25 cellular contexts compared by ENCODE assay signal in the genomic region with DNA sequence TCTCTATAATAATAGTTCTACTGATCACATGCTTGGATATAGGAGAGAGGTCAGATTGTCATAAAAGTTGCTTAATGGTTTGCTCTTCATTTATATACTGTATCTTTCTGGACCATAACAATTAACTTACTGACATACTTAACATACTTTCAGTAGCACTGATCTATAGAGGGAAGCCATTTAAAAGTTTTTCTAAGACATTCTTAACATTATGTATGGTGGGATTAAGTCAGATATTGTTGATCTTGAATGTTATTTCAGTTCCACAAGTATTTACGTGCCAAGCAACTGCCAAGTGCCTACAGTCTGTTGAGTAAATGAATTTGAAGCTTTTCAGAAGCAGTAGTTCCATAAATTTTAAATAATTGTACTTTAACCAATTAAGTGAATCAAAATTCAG.
A peak's percentile ranks its signal among the peaks of the same experiment; 100 is the strongest.
DNase-seq lines count a peak whose midpoint lies in the region; ATAC-seq, FAIRE-seq and TF ChIP-seq lines count a peak whose summit lies in the region.
"Had no signal": no experiment of that assay in that cellular context is flagged by ENCODE, and none has a peak within 500 bp of the region (broad histone marks: within the 10 kb centered on the region; RNA-seq: fewer than 3 reads in every experiment).

No MANE protein-coding gene starts in this region.

- H3K27ac ChIP-seq in SK-N-SH (ENCODE audit: low read depth in 2 of 2, low read length in 1 of 2) (no peak overlapping the region), brain microvascular endothelial cell (no peak overlapping the region), mesenchymal stem cell (ENCODE audit: low read length, poor library complexity, severe bottlenecking) (no peak overlapping the region), small intestine (ENCODE audit: low read depth in 1 of 2, low read length in 1 of 2) (no peak overlapping the region), neural progenitor cell (no peak overlapping the region)
- H3K27ac ChIP-seq: 22Rv1; BLaER1 treated with 17β-estradiol and CSF1 and Interleukin-3, amounts not matched to agents 10 nM and 100 nM had no signal

- H3K4me3 ChIP-seq in SK-N-SH (ENCODE audit: low read depth in 2 of 2, low read length in 1 of 2) (no peak overlapping the region), brain microvascular endothelial cell (ENCODE audit: low read depth, low read length) (no peak overlapping the region), mesenchymal stem cell (ENCODE audit: insufficient read depth in 1 of 2, low read depth in 1 of 2, low read length in 2 of 2) (no peak overlapping the region), small intestine (ENCODE audit: low read depth in 1 of 2, low read length in 2 of 2) (no peak overlapping the region), neural progenitor cell (no peak overlapping the region), lower leg skin (ENCODE audit: low read depth, poor library complexity, severe bottlenecking) (no peak overlapping the region)
- H3K4me3 ChIP-seq: BLaER1 treated with 17β-estradiol and CSF1 and Interleukin-3, amounts not matched to agents 10 nM and 100 nM; MG63 had no signal

- H3K79me2 ChIP-seq in SK-N-SH (ENCODE audit: insufficient read depth) (no peaks in the 10 kb centered on the region), neural progenitor cell (ENCODE audit: low read depth) (no peaks in the 10 kb centered on the region)

- no peak for ATAC-seq in SK-N-SH treated with all-trans-retinoic acid at 6 μM for 48 hours
- ATAC-seq: CD8-positive, alpha-beta T cell had no signal

- FAIRE-seq in small intestine (lab: Jason Lieb, UNC) = no peak
- FAIRE-seq: GM18507 had no signal

- no peak overlapping the region for H2BK5ac ChIP-seq in mesenchymal stem cell (ENCODE audit: low read depth, low read length, poor library complexity, severe bottlenecking)

- no peak overlapping the region for H3K14ac ChIP-seq in mesenchymal stem cell (ENCODE audit: low read length in 2 of 2)

- no peaks in the 10 kb centered on the region for H3K9me3 Mint-ChIP-seq in neural progenitor cell
- H3K9me3 Mint-ChIP-seq: CD8-positive, alpha-beta T cell; HFFc6 had no signal

- in situ Hi-C loops in brain microvascular endothelial cell (cut with HindIII; ENCODE audit: low pct_ligation_motif_present, low sequenced_read_pairs) = no loop called here

- H3K4me1 Mint-ChIP-seq in neural progenitor cell = no peaks in the 10 kb centered on the region

- H3K36me3 ChIP-seq in SK-N-SH (replicated peaks in 1 of 2; ENCODE audit: control insufficient read depth in 1 of 2, insufficient read depth in 2 of 2, low read length in 1 of 2) (peaks cover 26 to 41% of the 10 kb centered on the region in 2 experiments), brain microvascular endothelial cell (replicated peaks) (peaks cover 8% of the 10 kb centered on the region), mesenchymal stem cell (ENCODE audit: control insufficient read depth in 1 of 2, insufficient read depth in 2 of 2, low read depth in 1 of 2, low read length in 2 of 2) (peaks cover 8 to 89% of the 10 kb centered on the region in 2 experiments), small intestine (ENCODE audit: control insufficient read depth in 2 of 2, insufficient read depth in 2 of 2, low read length in 2 of 2) (peaks cover 2 to 19% of the 10 kb centered on the region in 2 donors), neural progenitor cell (no peaks in the 10 kb centered on the region)

- H3K4me2 ChIP-seq in SK-N-SH (no peak overlapping the region), mesenchymal stem cell (ENCODE audit: low read length, poor library complexity, severe bottlenecking) (no peak overlapping the region), neural progenitor cell (no peak overlapping the region)
- H3K4me2 ChIP-seq: BLaER1 treated with 17β-estradiol and CSF1 and Interleukin-3, amounts not matched to agents 10 nM and 100 nM had no signal

- no peak for TF ChIP-seq POLR2A in lower leg skin (IDR thresholded peaks at IDR 0.05)

- no peak overlapping the region for H3K4ac ChIP-seq in mesenchymal stem cell (ENCODE audit: low read depth in 1 of 2, low read length in 2 of 2)

- no peak overlapping the region for H2BK120ac ChIP-seq in mesenchymal stem cell (ENCODE audit: low read depth, low read length)

- no peak overlapping the region for H3K4me3 Mint-ChIP-seq in neural progenitor cell
- H3K4me3 Mint-ChIP-seq: CD8-positive, alpha-beta T cell; HFFc6 had no signal

- no peak overlapping the region for H3K18ac ChIP-seq in mesenchymal stem cell (ENCODE audit: low read depth in 1 of 2, low read length in 2 of 2)

- no peak overlapping the region for H3K23ac ChIP-seq in mesenchymal stem cell (ENCODE audit: low read length in 2 of 2)

- H4K8ac ChIP-seq in mesenchymal stem cell (ENCODE audit: low read length) = no peak overlapping the region

- H3F3A ChIP-seq in SK-N-SH (replicated peaks; ENCODE audit: insufficient read depth) (no peaks in the 10 kb centered on the region), neural progenitor cell (ENCODE audit: low read depth) (no peaks in the 10 kb centered on the region)

- no peaks in the 10 kb centered on the region for H3K4me1 ChIP-seq in SK-N-SH (ENCODE audit: control insufficient read depth in 1 of 2, insufficient read depth in 2 of 2, low read depth in 1 of 2, low read length in 1 of 2)
- H3K4me1 ChIP-seq in mesenchymal stem cell (ENCODE audit: control insufficient read depth, insufficient read depth, low read depth, low read length) = no peaks in the 10 kb centered on the region
- H3K4me1 ChIP-seq in small intestine (ENCODE audit: control insufficient read depth in 2 of 2, insufficient read depth in 1 of 2, low read depth in 1 of 2, low read length in 1 of 2) = no peaks in the 10 kb centered on the region
- H3K4me1 ChIP-seq in neural progenitor cell = no peaks in the 10 kb centered on the region
- H3K4me1 ChIP-seq: BLaER1 treated with 17β-estradiol and CSF1 and Interleukin-3, amounts not matched to agents 10 nM and 100 nM had no signal

- no peak overlapping the region for H4K91ac ChIP-seq in mesenchymal stem cell (ENCODE audit: low read length)

- no peak for TF ChIP-seq CTCF in SK-N-SH (IDR thresholded peaks at IDR 0.05)
- no peak for TF ChIP-seq CTCF in brain microvascular endothelial cell (IDR thresholded peaks at IDR 0.05; ENCODE audit: low read depth, low read length, missing control alignments)
- TF ChIP-seq CTCF in neural progenitor cell (IDR thresholded peaks at IDR 0.05) = no peak
- TF ChIP-seq CTCF in lower leg skin (IDR thresholded peaks at IDR 0.05) = no peak

- no peak overlapping the region for H2AFZ ChIP-seq in SK-N-SH (ENCODE audit: low read depth)
- no peak overlapping the region for H2AFZ ChIP-seq in mesenchymal stem cell (ENCODE audit: low read depth, low read length)
- no peak overlapping the region for H2AFZ ChIP-seq in neural progenitor cell (replicated peaks)

- CTCF ChIA-PET in SK-N-SH (lab: Yijun Ruan, JAX) = interaction anchor here (1.4 kb wide), 1 partner anchor 10 kb away, joined by 3 read pairs; no protein-coding TSS in a partner anchor

- WGBS in SK-N-SH (ENCODE audit: low lambda C conversion rate) = 94% methylated on average over 1 of the region's 1 CpG
- no CpG with 5 or more reads among the region's 1 CpG for WGBS in mesenchymal stem cell
- 89 to 97% (median 97%) methylated on average over 1 of the region's 1 CpG for WGBS in small intestine, 3 donors
- WGBS in lower leg skin, 2 donors = 93% methylated on average over 1 of the region's 1 CpG

- peaks cover 12% of the 10 kb centered on the region for H3K36me3 Mint-ChIP-seq in neural progenitor cell

- H4K20me1 ChIP-seq in SK-N-SH (ENCODE audit: insufficient read depth) (no peaks in the 10 kb centered on the region), neural progenitor cell (ENCODE audit: low read depth) (no peaks in the 10 kb centered on the region)

- H3K9ac ChIP-seq in SK-N-SH (no peak overlapping the region), mesenchymal stem cell (ENCODE audit: low read length) (no peak overlapping the region), neural progenitor cell (no peak overlapping the region)
- H3K9ac ChIP-seq: BLaER1 treated with 17β-estradiol and CSF1 and Interleukin-3, amounts not matched to agents 10 nM and 100 nM had no signal

- no peaks in the 10 kb centered on the region for H3K9me3 ChIP-seq in SK-N-SH
- H3K9me3 ChIP-seq in mesenchymal stem cell (ENCODE audit: control insufficient read depth, low read length) = no peaks in the 10 kb centered on the region
- no peaks in the 10 kb centered on the region for H3K9me3 ChIP-seq in small intestine (ENCODE audit: control insufficient read depth, low read depth)
- no peaks in the 10 kb centered on the region for H3K9me3 ChIP-seq in neural progenitor cell (ENCODE audit: low read depth)
- H3K9me3 ChIP-seq: BLaER1 treated with 17β-estradiol and CSF1 and Interleukin-3, amounts not matched to agents 10 nM and 100 nM; MG63 had no signal

- no peak overlapping the region for H2BK15ac ChIP-seq in mesenchymal stem cell (ENCODE audit: low read depth, poor library complexity, severe bottlenecking)

- intact Hi-C loops in lower leg skin (cut with DNase I; ENCODE audit: low total_unique reads) = no loop called here

- no peak overlapping the region for H3K27ac Mint-ChIP-seq in neural progenitor cell
- H3K27ac Mint-ChIP-seq: CD8-positive, alpha-beta T cell; HFFc6 had no signal

- H2BK12ac ChIP-seq in mesenchymal stem cell (ENCODE audit: low read length in 2 of 2) = no peak overlapping the region

- TF ChIP-seq EP300 in SK-N-SH (IDR thresholded peaks at IDR 0.05; ENCODE audit: borderline replicate concordance in 1 of 2, low read depth in 1 of 2, low read length in 1 of 2) = no peak

- peaks cover 6% of the 10 kb centered on the region for H3K79me1 ChIP-seq in mesenchymal stem cell (replicated peaks; ENCODE audit: low read length, poor library complexity, severe bottlenecking)

- H3K27me3 ChIP-seq in SK-N-SH (ENCODE audit: insufficient read depth) = no peaks in the 10 kb centered on the region
- H3K27me3 ChIP-seq in brain microvascular endothelial cell (replicated peaks) = no peaks in the 10 kb centered on the region
- H3K27me3 ChIP-seq in mesenchymal stem cell (ENCODE audit: control insufficient read depth in 1 of 2, insufficient read depth in 1 of 2, low read length in 2 of 2) = no peaks in the 10 kb centered on the region
- no peaks in the 10 kb centered on the region for H3K27me3 ChIP-seq in small intestine (ENCODE audit: control insufficient read depth in 2 of 2, insufficient read depth in 2 of 2, low read length in 2 of 2)
- no peaks in the 10 kb centered on the region for H3K27me3 ChIP-seq in neural progenitor cell
- H3K27me3 ChIP-seq: BLaER1 treated with 17β-estradiol and CSF1 and Interleukin-3, amounts not matched to agents 10 nM and 100 nM; MG63 had no signal

- POLR2A ChIA-PET in SK-N-SH (lab: Yijun Ruan, JAX) = no interaction called here

- H2AK5ac ChIP-seq in mesenchymal stem cell (ENCODE audit: low read length, severe bottlenecking) = no peak overlapping the region

- peaks cover 2% of the 10 kb centered on the region for H3K27me3 Mint-ChIP-seq in neural progenitor cell (ENCODE audit: insufficient read depth, low read depth)

- H3K9me2 ChIP-seq in SK-N-SH = no peaks in the 10 kb centered on the region

- no peak for TF ChIP-seq RAD21 in SK-N-SH (IDR thresholded peaks at IDR 0.05; ENCODE audit: low read length)

- DNase-seq in SK-N-SH = no peak
- DNase-seq in brain microvascular endothelial cell = peak; percentile 20
- DNase-seq in mesenchymal stem cell = peak; percentile 1
- DNase-seq in small intestine = peak; percentile 25
- no peak for DNase-seq in neural progenitor cell (ENCODE audit: low spot score)
- DNase-seq in LoVo (ENCODE audit: low spot score) = no peak
- DNase-seq in lower leg skin (ENCODE audit: low spot score in 2 of 2) = no peak
- DNase-seq: ACHN; CD8-positive, alpha-beta T cell; DND-41; H7; HFFc6; Kasumi-1; MG63; NCI-H1436; NCI-H1930; NCI-H226; NCI-H510A treated with DMSO at 0.1 percent for 48 hours; NCI-H774; NK-92 treated with Interleukin-12 subunit alpha and Interleukin-12 subunit beta, amount 100 ng/mL, for 24 hours; SIG-M5 had no signal

Comparison
In these comparisons a context has a peak if more than half of its experiments do, and no peak if none do; other contexts are left out.
1. DNase-seq: peak in brain microvascular endothelial cell (single experiment), mesenchymal stem cell (single experiment) and small intestine (single experiment); none in SK-N-SH (single experiment), neural progenitor cell (single experiment), LoVo (single experiment) and lower leg skin (0 of 2).